ENCODE assay signal across 1 cellular context in genomic region chr10:119042169-119042568, GRCh38.
TF ChIP-seq lines count a peak whose summit lies in the region.

No MANE protein-coding gene starts in this region.

TF ChIP-seq in HepG2, 621 proteins besides CTCF, POLR2A, EP300 and RAD21:
- TF ChIP-seq ZNF343 (CRISPR knock-in tag; IDR thresholded peaks at IDR 0.05), result no peak
- no peak for TF ChIP-seq GMEB2 (CRISPR knock-in tag; IDR thresholded peaks at IDR 0.05; ENCODE audit: low read depth)
- peak; percentile 26; the same call in 1 of the 2 replicates for TF ChIP-seq CREB1 (IDR thresholded peaks at IDR 0.05)
- no peak for TF ChIP-seq CREB1 (CRISPR knock-in tag; IDR thresholded peaks at IDR 0.05)
- TF ChIP-seq AGO2 (optimal IDR thresholded peaks at IDR 0.05; ENCODE audit: low read depth, low read length), result peak; percentile 80
- no peak for TF ChIP-seq BRD4 (CRISPR knock-in tag; IDR thresholded peaks at IDR 0.05)
- TF ChIP-seq ZNF556 (CRISPR knock-in tag; IDR thresholded peaks at IDR 0.05; ENCODE audit: borderline replicate concordance), result no peak
- TF ChIP-seq TEAD2 (CRISPR knock-in tag; IDR thresholded peaks at IDR 0.05), result no peak
- TF ChIP-seq RBFOX2 (IDR thresholded peaks at IDR 0.05; ENCODE audit: low read depth, low read length), result 0 out of 2 replicates have a peak, but pooled peaks have one; percentile 23
- TF ChIP-seq, protein P1, sequence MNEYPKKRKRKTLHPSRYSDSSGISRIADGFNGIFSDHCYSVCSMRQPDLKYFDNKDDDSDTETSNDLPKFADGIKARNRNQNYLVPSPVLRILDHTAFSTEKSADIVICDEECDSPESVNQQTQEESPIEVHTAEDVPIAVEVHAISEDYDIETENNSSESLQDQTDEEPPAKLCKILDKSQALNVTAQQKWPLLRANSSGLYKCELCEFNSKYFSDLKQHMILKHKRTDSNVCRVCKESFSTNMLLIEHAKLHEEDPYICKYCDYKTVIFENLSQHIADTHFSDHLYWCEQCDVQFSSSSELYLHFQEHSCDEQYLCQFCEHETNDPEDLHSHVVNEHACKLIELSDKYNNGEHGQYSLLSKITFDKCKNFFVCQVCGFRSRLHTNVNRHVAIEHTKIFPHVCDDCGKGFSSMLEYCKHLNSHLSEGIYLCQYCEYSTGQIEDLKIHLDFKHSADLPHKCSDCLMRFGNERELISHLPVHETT (CRISPR knock-in tag; conservative IDR thresholded peaks at IDR 0.05), result no peak
- TF ChIP-seq, protein P2, sequence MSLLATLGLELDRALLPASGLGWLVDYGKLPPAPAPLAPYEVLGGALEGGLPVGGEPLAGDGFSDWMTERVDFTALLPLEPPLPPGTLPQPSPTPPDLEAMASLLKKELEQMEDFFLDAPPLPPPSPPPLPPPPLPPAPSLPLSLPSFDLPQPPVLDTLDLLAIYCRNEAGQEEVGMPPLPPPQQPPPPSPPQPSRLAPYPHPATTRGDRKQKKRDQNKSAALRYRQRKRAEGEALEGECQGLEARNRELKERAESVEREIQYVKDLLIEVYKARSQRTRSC (CRISPR knock-in tag; IDR thresholded peaks at IDR 0.05; ENCODE audit: low read depth), result no peak
- no peak for TF ChIP-seq ZIK1 (CRISPR knock-in tag; IDR thresholded peaks at IDR 0.05; ENCODE audit: borderline replicate concordance, low read depth)
